8 cellular contexts compared by ENCODE assay signal in genomic region chr19:6424190-6424938, GRCh38. TPM values are rescaled to one million over a fixed set of nuclear protein-coding genes. Genes with fewer than 3 reads are reported as not detected.
DNase-seq lines count a peak whose midpoint lies in the region; ATAC-seq and TF ChIP-seq lines count a peak whose summit lies in the region.

Gene KHSRP (minus strand): TSS chr19:6424811. CDS start chr19:6424701, 110 bp downstream.

- peak within 1 kb of the TSS; percentile 89 for H3K4me2 ChIP-seq in MM.1S (ENCODE audit: low read depth, low read length)

- H3K36me3 ChIP-seq in MM.1S (replicated peaks; ENCODE audit: insufficient read depth, low read length): peaks cover 22% of the 10 kb centered on the region

- intact Hi-C loops in left cardiac atrium (cut with DNase I): no loop called here

- H2AFZ ChIP-seq in MM.1S (ENCODE audit: low read length): peak within 1 kb of the TSS; percentile 73

- H3F3A ChIP-seq in MM.1S (ENCODE audit: insufficient read depth, low read length): no peaks in the 10 kb centered on the region

- peak; percentile 73 for TF ChIP-seq POLR2A in GM10847 (IDR thresholded peaks at IDR 0.05; ENCODE audit: extremely low read depth, insufficient read length)

- H3K4me1 Mint-ChIP-seq in activated naive CD8-positive, alpha-beta T cell treated with anti-CD3 and anti-CD28 coated beads for 36 hours: peaks cover 23% of the 10 kb centered on the region

- H3K36me3 Mint-ChIP-seq in activated naive CD8-positive, alpha-beta T cell treated with anti-CD3 and anti-CD28 coated beads for 36 hours: peaks cover 31% of the 10 kb centered on the region

- H3K27me3 Mint-ChIP-seq in activated naive CD8-positive, alpha-beta T cell treated with anti-CD3 and anti-CD28 coated beads for 36 hours: no peaks in the 10 kb centered on the region

- peak; percentile 13 for DNase-seq in MM.1S
- DNase-seq in activated naive CD8-positive, alpha-beta T cell treated with anti-CD3 and anti-CD28 coated beads for 36 hours: peak; percentile 54
- DNase-seq in left cardiac atrium: peak; percentile 100
- no peak for DNase-seq in renal cortical epithelial cell (ENCODE audit: low read depth)
- DNase-seq in KG1 (lab: John Stamatoyannopoulos, UW): no peak

- peak within 1 kb of the TSS; percentile 89 for H3K9ac ChIP-seq in MM.1S (ENCODE audit: low read length)

- no peaks in the 10 kb centered on the region for H3K9me2 ChIP-seq in MM.1S (replicated peaks; ENCODE audit: insufficient read depth, low read length)

- peaks cover 3% of the 10 kb centered on the region for H3K9me3 Mint-ChIP-seq in activated naive CD8-positive, alpha-beta T cell treated with anti-CD3 and anti-CD28 coated beads for 36 hours

- H3K79me2 ChIP-seq in MM.1S (ENCODE audit: low read length): peaks cover 48% of the 10 kb centered on the region

- no peak for TF ChIP-seq CTCF in MM.1S (IDR thresholded peaks at IDR 0.05; ENCODE audit: low read length)

- H3K27me3 ChIP-seq in MM.1S (replicated peaks; ENCODE audit: insufficient read depth, low read length): no peaks in the 10 kb centered on the region

- ATAC-seq in left cardiac atrium (no peak), HG03159 (IDR thresholded peaks at IDR 0.05; ENCODE audit: unreplicated experiment) (no peak), HG03342 (IDR thresholded peaks at IDR 0.05; ENCODE audit: unreplicated experiment) (no peak)

- H3K27ac Mint-ChIP-seq in activated naive CD8-positive, alpha-beta T cell treated with anti-CD3 and anti-CD28 coated beads for 36 hours: peak within 1 kb of the TSS; percentile 95

- peak within 1 kb of the TSS; percentile 94 for H3K4me3 ChIP-seq in MM.1S (ENCODE audit: low read length)

- H3K27ac ChIP-seq in MM.1S (ENCODE audit: low read length): peak within 1 kb of the TSS; percentile 14; the same call in 1 of the 2 replicates

- H3K4me1 ChIP-seq in MM.1S (ENCODE audit: low read length): peaks cover 10% of the 10 kb centered on the region

- H4K20me1 ChIP-seq in MM.1S (ENCODE audit: insufficient read depth, low read length): peaks cover 42% of the 10 kb centered on the region

- no peaks in the 10 kb centered on the region for H3K9me3 ChIP-seq in MM.1S (replicated peaks; ENCODE audit: insufficient read depth, low read length)

- H3K4me3 Mint-ChIP-seq in activated naive CD8-positive, alpha-beta T cell treated with anti-CD3 and anti-CD28 coated beads for 36 hours: peak within 1 kb of the TSS; percentile 93

RNA-seq across cellular contexts. Expression of gene KHSRP, which starts in this region (rescaled TPM):
- total RNA-seq in activated naive CD8-positive, alpha-beta T cell treated with anti-CD3 and anti-CD28 coated beads for 36 hours: 100 to 1,000 TPM; 483 to 489 TPM
- 100 to 1,000 TPM in 1 of 2 donors, 10 to 100 TPM in 1; 99.3 to 135 TPM for total RNA-seq in left cardiac atrium
- total RNA-seq in renal cortical epithelial cell: 69.5 and 175 TPM in 2 replicates

Comparison
In these comparisons a context has a peak if more than half of its experiments do, and no peak if none do; other contexts are left out.
1. DNase-seq: peak in MM.1S (single experiment), activated naive CD8-positive, alpha-beta T cell treated with anti-CD3 and anti-CD28 coated beads for 36 hours (single experiment) and left cardiac atrium (single experiment); none in renal cortical epithelial cell (single experiment) and KG1 (single experiment).